In the genomic region with DNA sequence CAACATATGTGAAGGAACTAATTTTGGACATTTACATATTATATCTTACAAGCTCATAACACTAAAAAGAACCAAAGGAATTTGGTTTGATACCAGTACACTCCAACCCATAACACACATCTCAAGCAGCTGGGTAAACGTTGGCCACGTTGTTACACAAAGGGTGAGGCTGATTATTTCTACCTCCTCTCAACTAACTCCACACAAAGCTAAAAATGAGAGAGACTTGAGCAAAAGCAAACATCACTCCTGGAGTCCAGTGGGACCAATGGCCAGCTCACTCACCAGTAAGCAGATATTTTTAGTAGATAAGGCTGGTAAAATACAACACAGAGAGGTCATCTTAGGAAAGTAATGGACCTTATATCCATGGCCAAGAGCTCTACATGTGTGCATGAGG, we compare ENCODE assay signal across 1 cellular context.
TF ChIP-seq lines count a peak whose summit lies in the region.

No MANE protein-coding gene starts in this region.

TF ChIP-seq in WTC11, 78 proteins besides CTCF, POLR2A, EP300 and RAD21 (continued from another document):
- TF ChIP-seq, protein P1, sequence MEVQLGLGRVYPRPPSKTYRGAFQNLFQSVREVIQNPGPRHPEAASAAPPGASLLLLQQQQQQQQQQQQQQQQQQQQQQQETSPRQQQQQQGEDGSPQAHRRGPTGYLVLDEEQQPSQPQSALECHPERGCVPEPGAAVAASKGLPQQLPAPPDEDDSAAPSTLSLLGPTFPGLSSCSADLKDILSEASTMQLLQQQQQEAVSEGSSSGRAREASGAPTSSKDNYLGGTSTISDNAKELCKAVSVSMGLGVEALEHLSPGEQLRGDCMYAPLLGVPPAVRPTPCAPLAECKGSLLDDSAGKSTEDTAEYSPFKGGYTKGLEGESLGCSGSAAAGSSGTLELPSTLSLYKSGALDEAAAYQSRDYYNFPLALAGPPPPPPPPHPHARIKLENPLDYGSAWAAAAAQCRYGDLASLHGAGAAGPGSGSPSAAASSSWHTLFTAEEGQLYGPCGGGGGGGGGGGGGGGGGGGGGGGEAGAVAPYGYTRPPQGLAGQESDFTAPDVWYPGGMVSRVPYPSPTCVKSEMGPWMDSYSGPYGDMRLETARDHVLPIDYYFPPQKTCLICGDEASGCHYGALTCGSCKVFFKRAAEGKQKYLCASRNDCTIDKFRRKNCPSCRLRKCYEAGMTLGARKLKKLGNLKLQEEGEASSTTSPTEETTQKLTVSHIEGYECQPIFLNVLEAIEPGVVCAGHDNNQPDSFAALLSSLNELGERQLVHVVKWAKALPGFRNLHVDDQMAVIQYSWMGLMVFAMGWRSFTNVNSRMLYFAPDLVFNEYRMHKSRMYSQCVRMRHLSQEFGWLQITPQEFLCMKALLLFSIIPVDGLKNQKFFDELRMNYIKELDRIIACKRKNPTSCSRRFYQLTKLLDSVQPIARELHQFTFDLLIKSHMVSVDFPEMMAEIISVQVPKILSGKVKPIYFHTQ (CRISPR knock-in tag; IDR thresholded peaks at IDR 0.05), result no peak
- TF ChIP-seq NFATC4 (CRISPR knock-in tag; IDR thresholded peaks at IDR 0.05), result no peak
- TF ChIP-seq, protein P2, sequence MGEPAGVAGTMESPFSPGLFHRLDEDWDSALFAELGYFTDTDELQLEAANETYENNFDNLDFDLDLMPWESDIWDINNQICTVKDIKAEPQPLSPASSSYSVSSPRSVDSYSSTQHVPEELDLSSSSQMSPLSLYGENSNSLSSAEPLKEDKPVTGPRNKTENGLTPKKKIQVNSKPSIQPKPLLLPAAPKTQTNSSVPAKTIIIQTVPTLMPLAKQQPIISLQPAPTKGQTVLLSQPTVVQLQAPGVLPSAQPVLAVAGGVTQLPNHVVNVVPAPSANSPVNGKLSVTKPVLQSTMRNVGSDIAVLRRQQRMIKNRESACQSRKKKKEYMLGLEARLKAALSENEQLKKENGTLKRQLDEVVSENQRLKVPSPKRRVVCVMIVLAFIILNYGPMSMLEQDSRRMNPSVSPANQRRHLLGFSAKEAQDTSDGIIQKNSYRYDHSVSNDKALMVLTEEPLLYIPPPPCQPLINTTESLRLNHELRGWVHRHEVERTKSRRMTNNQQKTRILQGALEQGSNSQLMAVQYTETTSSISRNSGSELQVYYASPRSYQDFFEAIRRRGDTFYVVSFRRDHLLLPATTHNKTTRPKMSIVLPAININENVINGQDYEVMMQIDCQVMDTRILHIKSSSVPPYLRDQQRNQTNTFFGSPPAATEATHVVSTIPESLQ (CRISPR knock-in tag; IDR thresholded peaks at IDR 0.05), result no peak
- TF ChIP-seq, protein P3, sequence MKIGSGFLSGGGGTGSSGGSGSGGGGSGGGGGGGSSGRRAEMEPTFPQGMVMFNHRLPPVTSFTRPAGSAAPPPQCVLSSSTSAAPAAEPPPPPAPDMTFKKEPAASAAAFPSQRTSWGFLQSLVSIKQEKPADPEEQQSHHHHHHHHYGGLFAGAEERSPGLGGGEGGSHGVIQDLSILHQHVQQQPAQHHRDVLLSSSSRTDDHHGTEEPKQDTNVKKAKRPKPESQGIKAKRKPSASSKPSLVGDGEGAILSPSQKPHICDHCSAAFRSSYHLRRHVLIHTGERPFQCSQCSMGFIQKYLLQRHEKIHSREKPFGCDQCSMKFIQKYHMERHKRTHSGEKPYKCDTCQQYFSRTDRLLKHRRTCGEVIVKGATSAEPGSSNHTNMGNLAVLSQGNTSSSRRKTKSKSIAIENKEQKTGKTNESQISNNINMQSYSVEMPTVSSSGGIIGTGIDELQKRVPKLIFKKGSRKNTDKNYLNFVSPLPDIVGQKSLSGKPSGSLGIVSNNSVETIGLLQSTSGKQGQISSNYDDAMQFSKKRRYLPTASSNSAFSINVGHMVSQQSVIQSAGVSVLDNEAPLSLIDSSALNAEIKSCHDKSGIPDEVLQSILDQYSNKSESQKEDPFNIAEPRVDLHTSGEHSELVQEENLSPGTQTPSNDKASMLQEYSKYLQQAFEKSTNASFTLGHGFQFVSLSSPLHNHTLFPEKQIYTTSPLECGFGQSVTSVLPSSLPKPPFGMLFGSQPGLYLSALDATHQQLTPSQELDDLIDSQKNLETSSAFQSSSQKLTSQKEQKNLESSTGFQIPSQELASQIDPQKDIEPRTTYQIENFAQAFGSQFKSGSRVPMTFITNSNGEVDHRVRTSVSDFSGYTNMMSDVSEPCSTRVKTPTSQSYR (CRISPR knock-in tag; IDR thresholded peaks at IDR 0.05), result no peak
- no peak for TF ChIP-seq RELA (CRISPR knock-in tag; IDR thresholded peaks at IDR 0.05; ENCODE audit: borderline replicate concordance)
